In the genomic region with DNA sequence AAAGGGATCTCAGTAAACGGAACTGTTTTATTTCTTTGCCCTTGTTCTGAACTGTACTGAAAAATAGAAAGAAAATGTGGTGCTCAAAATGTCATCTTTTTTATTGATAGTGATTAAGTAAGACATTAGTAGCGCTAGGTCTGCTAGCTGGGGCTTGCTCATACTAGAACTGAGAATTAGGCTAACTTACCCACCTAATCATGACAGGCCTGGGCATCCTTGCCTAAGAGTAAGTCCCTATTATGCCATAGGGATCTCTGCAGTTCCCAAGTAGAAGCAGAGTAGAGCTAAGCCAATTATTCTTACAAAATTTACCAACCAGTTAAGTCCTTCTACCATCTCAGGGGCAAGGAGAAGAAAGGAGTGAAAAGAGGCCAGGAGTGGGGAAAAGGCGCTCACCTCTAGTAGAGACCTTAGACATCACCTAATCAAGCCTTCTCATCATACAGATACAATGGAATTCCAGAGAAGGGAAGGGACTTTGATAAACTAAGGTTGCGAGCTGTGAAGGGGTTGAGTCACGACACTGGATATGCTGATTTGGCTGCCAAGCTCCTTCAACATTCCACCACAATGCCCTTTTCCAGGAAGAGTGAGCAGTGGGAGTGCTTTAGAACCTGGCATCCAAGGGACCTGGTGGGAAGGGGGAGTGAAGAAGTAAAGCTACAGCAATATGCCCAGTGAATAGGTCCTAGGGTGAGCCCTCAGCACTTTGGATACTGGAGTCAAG, we compare ENCODE assay signal across 18 cellular contexts. TPM values are rescaled to one million over a fixed set of nuclear protein-coding genes. Genes with fewer than 3 reads are reported as not detected.
"Had no signal": no experiment of that assay in that cellular context is flagged by ENCODE, and none has a peak within 500 bp of the region (broad histone marks: within the 10 kb centered on the region; RNA-seq: fewer than 3 reads in every experiment).

No MANE protein-coding gene starts in this region.

- H3K27me3 ChIP-seq: brain microvascular endothelial cell, right atrium auricular region, tibial nerve had no signal

- DNase-seq: activated CD4-positive, alpha-beta T cell treated with anti-CD3 and anti-CD28 coated beads, Interleukin-2, amount 50 U/mL, for 4 hours; activated effector memory CD4-positive, alpha-beta T cell treated with Interleukin-2 at 50 U/mL for 16 hours; activated T-cell treated with anti-CD3 and anti-CD28 coated beads, Interleukin-2, amount 50 U/mL, for 1 hour; amniotic stem cell; brain microvascular endothelial cell; dorsolateral prefrontal cortex; lower lobe of right lung; naive thymus-derived CD4-positive, alpha-beta T cell; small intestine; SW 1271 had no signal

- ATAC-seq: activated CD4-positive, CD25-positive, alpha-beta regulatory T cell treated with anti-CD3 and anti-CD28 coated beads, Interleukin-2, amount 50 U/mL, for 24 hours; gastroesophageal sphincter; lower lobe of right lung; naive thymus-derived CD4-positive, alpha-beta T cell had no signal

- H3K27ac Mint-ChIP-seq: activated naive CD4-positive, alpha-beta T cell treated with anti-CD3 and anti-CD28 coated beads, Interleukin-2, amount 50 U/mL, for 24 hours; naive thymus-derived CD4-positive, alpha-beta T cell; T-helper 2 cell treated with Interferon-gamma antibody and Interleukin-4, amounts not matched to agents 5 μg/mL and 100 μg/mL, for 36 hours had no signal

- H3K9me3 ChIP-seq: gastroesophageal sphincter, lower lobe of right lung, right atrium auricular region, tibial nerve had no signal

- H3K4me3 Mint-ChIP-seq: activated naive CD4-positive, alpha-beta T cell treated with anti-CD3 and anti-CD28 coated beads, Interleukin-2, amount 50 U/mL, for 24 hours; T-helper 2 cell treated with Interferon-gamma antibody and Interleukin-4, amounts not matched to agents 5 μg/mL and 100 μg/mL, for 36 hours had no signal

- H3K36me3 ChIP-seq: brain microvascular endothelial cell, gastroesophageal sphincter, lower lobe of right lung, right atrium auricular region, tibial nerve had no signal

- FAIRE-seq: small intestine had no signal

- H3K27ac ChIP-seq: brain microvascular endothelial cell, dorsolateral prefrontal cortex, gastroesophageal sphincter, lower lobe of right lung, right atrium auricular region, tibial nerve had no signal

- H3K4me3 ChIP-seq: dorsolateral prefrontal cortex, gastroesophageal sphincter, lower lobe of right lung, right atrium auricular region, tibial nerve had no signal

- H3K36me3 Mint-ChIP-seq: activated naive CD4-positive, alpha-beta T cell treated with anti-CD3 and anti-CD28 coated beads, Interleukin-2, amount 50 U/mL, for 24 hours; naive thymus-derived CD4-positive, alpha-beta T cell had no signal

- H3K9me3 Mint-ChIP-seq: activated naive CD4-positive, alpha-beta T cell treated with anti-CD3 and anti-CD28 coated beads, Interleukin-2, amount 50 U/mL, for 24 hours; naive thymus-derived CD4-positive, alpha-beta T cell; T-helper 2 cell treated with Interferon-gamma antibody and Interleukin-4, amounts not matched to agents 5 μg/mL and 100 μg/mL, for 36 hours had no signal

RNA-seq across cellular contexts. Expression of a gene that starts 27.7 kb away (rescaled TPM):
- total RNA-seq: chondrocyte; dorsolateral prefrontal cortex; gastroesophageal sphincter; lower lobe of right lung; mononuclear cell; naive thymus-derived CD4-positive, alpha-beta T cell; right atrium auricular region; tibial nerve had no signal
- polyA plus RNA-seq: naive thymus-derived CD4-positive, alpha-beta T cell; small intestine had no signal

RNA-seq across cellular contexts. Expression of a gene that starts 37.3 kb away (rescaled TPM):
- total RNA-seq: chondrocyte; lower lobe of right lung; naive thymus-derived CD4-positive, alpha-beta T cell; right atrium auricular region; tibial nerve had no signal
- polyA plus RNA-seq: naive thymus-derived CD4-positive, alpha-beta T cell had no signal
